Comparison of ENCODE assay signal across 16 cellular contexts in the genomic region with DNA sequence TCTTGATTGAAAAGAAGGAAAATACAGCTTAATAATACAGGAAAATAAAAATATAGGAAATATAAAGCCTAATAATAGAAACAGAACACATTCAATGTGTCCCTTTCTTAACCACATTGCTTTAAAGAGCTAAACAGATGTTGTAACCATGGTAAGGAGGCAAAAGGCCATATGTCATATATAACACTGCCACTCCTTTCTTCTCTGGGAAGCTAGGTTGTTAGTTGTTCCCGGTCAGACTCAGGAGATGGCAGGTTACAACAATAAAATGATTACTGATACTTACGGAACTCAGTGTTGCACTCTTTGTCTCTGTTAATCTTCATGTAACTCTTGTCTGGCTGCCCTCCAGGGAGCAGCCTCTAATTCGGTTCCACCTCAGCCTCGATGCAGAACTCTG.
DNase-seq lines count a peak whose midpoint lies in the region; ATAC-seq and TF ChIP-seq lines count a peak whose summit lies in the region.
"Had no signal": no experiment of that assay in that cellular context is flagged by ENCODE, and none has a peak within 500 bp of the region (broad histone marks: within the 10 kb centered on the region; RNA-seq: fewer than 3 reads in every experiment).

No MANE protein-coding gene starts in this region.

- no peak overlapping the region for H3K27ac ChIP-seq in neural progenitor cell
- H3K27ac ChIP-seq in esophagus muscularis mucosa (replicated peaks in 1 of 4), result no peak overlapping the region
- H3K27ac ChIP-seq: A549, C4-2B, HL-60 had no signal

- H3K27me3 Mint-ChIP-seq in WTC11 (ENCODE audit: low read depth), result no peaks in the 10 kb centered on the region
- peaks cover 8% of the 10 kb centered on the region for H3K27me3 Mint-ChIP-seq in neural progenitor cell (ENCODE audit: insufficient read depth, low read depth)
- H3K27me3 Mint-ChIP-seq: CD4-positive, alpha-beta T cell had no signal

- H2AFZ ChIP-seq in neural progenitor cell (replicated peaks), result peak overlapping the region; percentile 63
- H2AFZ ChIP-seq: GM23338 had no signal

- peak; percentile 1 for DNase-seq in NCI-H524 treated with DMSO at 0.1 percent for 48 hours (lab: John Stamatoyannopoulos, UW)
- no peak for DNase-seq in WTC11 (ENCODE audit: low spot score)
- peak; percentile 29 for DNase-seq in fibroblast of villous mesenchyme (ENCODE audit: low read depth)
- peak; percentile 37 for DNase-seq in neural progenitor cell (ENCODE audit: low spot score)
- DNase-seq in 8988T, result no peak
- DNase-seq in esophagus muscularis mucosa (ENCODE audit: extremely low spot score), result no peak
- DNase-seq in stimulated activated naive CD4-positive, alpha-beta T cell (lab: John Stamatoyannopoulos, UW), result no peak
- DNase-seq: AML-193; Caco-2; CD4-positive, alpha-beta T cell; HCEC 1CT; IMR-90 had no signal

- H3K27ac Mint-ChIP-seq in WTC11 (no peak overlapping the region), neural progenitor cell (no peak overlapping the region)
- H3K27ac Mint-ChIP-seq: CD4-positive, alpha-beta T cell; GM23338 had no signal

- CTCF ChIA-PET in WTC11 (lab: Charles Lee), result interaction anchor here (0.9 kb wide), 1 partner anchor 8 kb away, joined by 4 read pairs; no protein-coding TSS in a partner anchor

- H4K20me1 ChIP-seq in neural progenitor cell (ENCODE audit: low read depth), result no peaks in the 10 kb centered on the region

- no peak for ATAC-seq in WTC11
- ATAC-seq: A549, GM23338 had no signal

- no peaks in the 10 kb centered on the region for H3K9me3 Mint-ChIP-seq in WTC11
- no peaks in the 10 kb centered on the region for H3K9me3 Mint-ChIP-seq in neural progenitor cell
- H3K9me3 Mint-ChIP-seq: GM23338 had no signal

- H3K4me1 ChIP-seq in neural progenitor cell, result peaks cover 4% of the 10 kb centered on the region
- H3K4me1 ChIP-seq in esophagus muscularis mucosa, result no peaks in the 10 kb centered on the region
- H3K4me1 ChIP-seq: A549, Caco-2 had no signal

- POLR2A ChIA-PET in WTC11 (lab: Charles Lee), result no interaction called here

- no peak overlapping the region for H3K9ac ChIP-seq in neural progenitor cell

- H3K4me1 Mint-ChIP-seq in WTC11, result no peaks in the 10 kb centered on the region
- peaks cover 15% of the 10 kb centered on the region for H3K4me1 Mint-ChIP-seq in neural progenitor cell
- H3K4me1 Mint-ChIP-seq: GM23338 had no signal

- H3K4me3 Mint-ChIP-seq in WTC11, result no peak overlapping the region
- H3K4me3 Mint-ChIP-seq in neural progenitor cell, result no peak overlapping the region
- H3K4me3 Mint-ChIP-seq: CD4-positive, alpha-beta T cell; GM23338 had no signal

- no peaks in the 10 kb centered on the region for H3K36me3 Mint-ChIP-seq in WTC11
- no peaks in the 10 kb centered on the region for H3K36me3 Mint-ChIP-seq in neural progenitor cell

- H3K27me3 ChIP-seq in neural progenitor cell, result no peaks in the 10 kb centered on the region
- H3K27me3 ChIP-seq in esophagus muscularis mucosa, result no peaks in the 10 kb centered on the region

- no peaks in the 10 kb centered on the region for H3K9me3 ChIP-seq in neural progenitor cell (ENCODE audit: low read depth)
- H3K9me3 ChIP-seq in esophagus muscularis mucosa, result no peaks in the 10 kb centered on the region
- H3K9me3 ChIP-seq: A549, Caco-2 had no signal

- H3K79me2 ChIP-seq in neural progenitor cell (ENCODE audit: low read depth), result no peaks in the 10 kb centered on the region

- WGBS in esophagus muscularis mucosa, result 41% methylated on average over 4 of the region's 4 CpGs

- H3K4me3 ChIP-seq in fibroblast of villous mesenchyme (ENCODE audit: low read depth, low read length), result no peak overlapping the region
- no peak overlapping the region for H3K4me3 ChIP-seq in neural progenitor cell
- no peak overlapping the region for H3K4me3 ChIP-seq in esophagus muscularis mucosa
- H3K4me3 ChIP-seq: A549, GM23338 had no signal

- no peak for TF ChIP-seq POLR2A in esophagus muscularis mucosa (IDR thresholded peaks at IDR 0.05; ENCODE audit: low read depth)

- intact Hi-C loops in esophagus muscularis mucosa (cut with DNase I), result no loop called here

- H3K36me3 ChIP-seq in neural progenitor cell (no peaks in the 10 kb centered on the region), esophagus muscularis mucosa (no peaks in the 10 kb centered on the region)

- TF ChIP-seq CTCF in WTC11 (IDR thresholded peaks at IDR 0.05) (no peak), fibroblast of villous mesenchyme (IDR thresholded peaks at IDR 0.05; ENCODE audit: insufficient read depth, low read depth, low read length) (no peak), neural progenitor cell (IDR thresholded peaks at IDR 0.05) (no peak), esophagus muscularis mucosa (IDR thresholded peaks at IDR 0.05) (no peak)

- peak overlapping the region; percentile 16 for H3K4me2 ChIP-seq in neural progenitor cell
- H3K4me2 ChIP-seq: A549, GM23338 had no signal

- no peaks in the 10 kb centered on the region for H3F3A ChIP-seq in neural progenitor cell (ENCODE audit: low read depth)

- no peak for TF ChIP-seq EP300 in esophagus muscularis mucosa (IDR thresholded peaks at IDR 0.05)

TF ChIP-seq in WTC11, 78 proteins besides CTCF, POLR2A, EP300 and RAD21:
- TF ChIP-seq NFE2L1 (CRISPR knock-in tag; IDR thresholded peaks at IDR 0.05) (no peak), HMGA2 (CRISPR knock-in tag; IDR thresholded peaks at IDR 0.05) (peak; percentile 17; the same call in 1 of the 2 replicates)

Comparison
In these comparisons a context has a peak if more than half of its experiments do, and no peak if none do; other contexts are left out.
1. DNase-seq: peak in NCI-H524 treated with DMSO at 0.1 percent for 48 hours (single experiment), fibroblast of villous mesenchyme (single experiment) and neural progenitor cell (single experiment); none in WTC11 (single experiment), 8988T (single experiment), esophagus muscularis mucosa (single experiment) and stimulated activated naive CD4-positive, alpha-beta T cell (0 of 6).